ENCODE assay signal across 21 cellular contexts in the genomic region with DNA sequence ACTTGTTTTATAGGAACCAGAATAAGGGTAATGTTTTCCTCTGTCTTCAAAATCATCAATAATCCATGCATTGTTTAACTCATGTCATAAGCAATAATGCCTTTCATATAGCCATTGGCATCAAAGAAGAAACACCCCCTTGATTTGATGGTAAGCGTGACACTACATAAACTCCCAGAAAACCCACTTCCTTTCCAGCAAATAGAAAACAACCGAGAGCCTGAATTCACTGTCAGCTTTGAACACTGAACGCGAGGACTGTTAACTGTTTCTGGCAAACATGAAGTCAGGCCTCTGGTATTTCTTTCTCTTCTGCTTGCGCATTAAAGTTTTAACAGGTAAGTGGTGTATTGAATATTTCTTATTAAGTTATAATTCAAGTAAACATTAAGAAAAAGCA. TPM values are rescaled to one million over a fixed set of nuclear protein-coding genes. Genes with fewer than 3 reads are reported as not detected.
A peak's percentile ranks its signal among the peaks of the same experiment; 100 is the strongest.
DNase-seq lines count a peak whose midpoint lies in the region; ATAC-seq and TF ChIP-seq lines count a peak whose summit lies in the region.
"Had no signal": no experiment of that assay in that cellular context is flagged by ENCODE, and none has a peak within 500 bp of the region (broad histone marks: within the 10 kb centered on the region; RNA-seq: fewer than 3 reads in every experiment).

A gene with protein sequence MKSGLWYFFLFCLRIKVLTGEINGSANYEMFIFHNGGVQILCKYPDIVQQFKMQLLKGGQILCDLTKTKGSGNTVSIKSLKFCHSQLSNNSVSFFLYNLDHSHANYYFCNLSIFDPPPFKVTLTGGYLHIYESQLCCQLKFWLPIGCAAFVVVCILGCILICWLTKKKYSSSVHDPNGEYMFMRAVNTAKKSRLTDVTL (plus strand): TSS at position 229 of the 400 bp plus-strand sequence. CDS start 52 bp downstream, at position 281.

- in situ Hi-C loops in SK-MEL-5 (cut with HindIII; ENCODE audit: low pct_unique_long_range_greater_than_20kb, low sequenced_read_pairs) = no loop called here

- no peaks in the 10 kb centered on the region for H3K27me3 ChIP-seq in DND-41 (ENCODE audit: insufficient read depth, low read length, poor library complexity)
- H3K27me3 ChIP-seq in naive thymus-derived CD4-positive, alpha-beta T cell (ENCODE audit: control insufficient read depth in 2 of 2, insufficient read depth in 2 of 2, low read length in 2 of 2) = no peaks in the 10 kb centered on the region
- no peaks in the 10 kb centered on the region for H3K27me3 ChIP-seq in foreskin keratinocyte
- H3K27me3 ChIP-seq: heart left ventricle, upper lobe of left lung had no signal

- CTCF ChIA-PET in activated naive CD4-positive, alpha-beta T cell treated with anti-CD3 and anti-CD28 coated beads for 36 hours (lab: Charles Lee) = interaction anchor here (1.2 kb wide), 1 partner anchor 68 kb away, joined by 4 read pairs; no protein-coding TSS in a partner anchor
- CTCF ChIA-PET in naive thymus-derived CD4-positive, alpha-beta T cell (lab: Charles Lee) = no interaction called here

- H3K4me1 ChIP-seq in DND-41 (ENCODE audit: insufficient read depth, low read length) = peaks cover 86% of the 10 kb centered on the region
- H3K4me1 ChIP-seq in naive thymus-derived CD4-positive, alpha-beta T cell (ENCODE audit: control insufficient read depth in 2 of 2, insufficient read depth in 2 of 2, low read length in 2 of 2) = peaks cover 45 to 46% of the 10 kb centered on the region in 2 donors
- H3K4me1 ChIP-seq in foreskin keratinocyte = peaks cover 4% of the 10 kb centered on the region
- H3K4me1 ChIP-seq: upper lobe of left lung had no signal

- DNase-seq in DND-41 (peak; percentile 75), SK-MEL-5 (ENCODE audit: low read depth, low spot score) (peak; percentile 66), RKO (ENCODE audit: low spot score) (no peak), progenitor cell of endocrine pancreas (ENCODE audit: low spot score, unreplicated experiment) (no peak), foreskin keratinocyte (no peak)
- DNase-seq in activated naive CD4-positive, alpha-beta T cell treated with anti-CD3 and anti-CD28 coated beads for 36 hours = peak; percentile 79
- DNase-seq in naive thymus-derived CD4-positive, alpha-beta T cell = peak in 7 of 9 donors; percentile 65 to 83 (median 76)
- DNase-seq: activated CD8-positive, alpha-beta memory T cell treated with anti-CD3 and anti-CD28 coated beads for 24 hours; C1 segment of cervical spinal cord; cortex of kidney; EL; heart left ventricle; kidney glomerular epithelial cell; NCI-H187 treated with DMSO at 0.1 percent for 48 hours; NCI-H526; posterior cingulate gyrus; RPMI8226; upper lobe of left lung had no signal

- H3K79me2 ChIP-seq in DND-41 (ENCODE audit: insufficient read depth, low read length) = peaks cover 62% of the 10 kb centered on the region

- H3K9ac ChIP-seq in DND-41 (ENCODE audit: low read depth, low read length) = peak within 1 kb of the TSS; percentile 71

- H3K4me1 Mint-ChIP-seq in activated naive CD4-positive, alpha-beta T cell treated with anti-CD3 and anti-CD28 coated beads for 36 hours (ENCODE audit: low read depth) = peaks cover 55% of the 10 kb centered on the region
- H3K4me1 Mint-ChIP-seq in naive thymus-derived CD4-positive, alpha-beta T cell = peaks cover 40 to 72% (median 57%) of the 10 kb centered on the region in 7 donors
- H3K4me1 Mint-ChIP-seq in progenitor cell of endocrine pancreas (ENCODE audit: low read depth) = no peaks in the 10 kb centered on the region

- peaks cover 13% of the 10 kb centered on the region for H3K36me3 ChIP-seq in DND-41 (ENCODE audit: insufficient read depth, low read length)
- H3K36me3 ChIP-seq in naive thymus-derived CD4-positive, alpha-beta T cell (ENCODE audit: control insufficient read depth in 2 of 3, insufficient read depth in 3 of 3, low read length in 3 of 3) = no peaks in the 10 kb centered on the region
- H3K36me3 ChIP-seq: heart left ventricle, upper lobe of left lung had no signal

- TF ChIP-seq CTCF in DND-41 (IDR thresholded peaks at IDR 0.05; ENCODE audit: borderline replicate concordance, extremely low read depth, low read length, poor library complexity, severe bottlenecking) (no peak), progenitor cell of endocrine pancreas (IDR thresholded peaks at IDR 0.05; ENCODE audit: unreplicated experiment) (no peak), foreskin keratinocyte (conservative IDR thresholded peaks at IDR 0.05) (no peak)

- H3K4me3 ChIP-seq in DND-41 (ENCODE audit: low read depth in 1 of 2, low read length in 2 of 2) = peak within 1 kb of the TSS; percentile 56 to 71
- peak within 1 kb of the TSS; percentile 80 for H3K4me3 ChIP-seq in naive thymus-derived CD4-positive, alpha-beta T cell (ENCODE audit: low read length)

- H4K20me1 ChIP-seq in DND-41 (ENCODE audit: insufficient read depth, low read length) = peaks cover 17% of the 10 kb centered on the region; the same call in 1 of the 2 replicates

- no peaks in the 10 kb centered on the region for H3K27me3 Mint-ChIP-seq in activated naive CD4-positive, alpha-beta T cell treated with anti-CD3 and anti-CD28 coated beads for 36 hours (ENCODE audit: low read depth)
- no peaks in the 10 kb centered on the region for H3K27me3 Mint-ChIP-seq in naive thymus-derived CD4-positive, alpha-beta T cell
- H3K27me3 Mint-ChIP-seq in progenitor cell of endocrine pancreas = peaks cover 5% of the 10 kb centered on the region

- peak within 1 kb of the TSS; percentile 10; the same call in 1 of the 2 replicates for H2AFZ ChIP-seq in DND-41 (ENCODE audit: low read depth, low read length)

- no peaks in the 10 kb centered on the region for H3K9me3 ChIP-seq in DND-41 (ENCODE audit: insufficient read depth, low read length, severe bottlenecking)
- H3K9me3 ChIP-seq in naive thymus-derived CD4-positive, alpha-beta T cell (ENCODE audit: control insufficient read depth in 2 of 3, low read length in 3 of 3) = no peaks in the 10 kb centered on the region
- H3K9me3 ChIP-seq: heart left ventricle, upper lobe of left lung had no signal

- intact Hi-C loops in activated naive CD4-positive, alpha-beta T cell treated with anti-CD3 and anti-CD28 coated beads for 36 hours (cut with micrococcal nuclease) = loop anchor here (1.0 to 10.0 kb wide), 3 partner anchors 226 to 1299 kb away; no protein-coding TSS in a partner anchor
- intact Hi-C loops in naive thymus-derived CD4-positive, alpha-beta T cell (cut with micrococcal nuclease) = loop anchor here (1.0 to 10.0 kb wide), 11 partner anchors 14 to 1562 kb away; partner anchors contain the start of genes CD28 (in 2 of the 2), BMPR2 (in 1 of the 2), CARF (in 1 of the 2) and CYP20A1 (in 1 of the 2)

- peak within 1 kb of the TSS; percentile 71 for H3K4me2 ChIP-seq in DND-41 (ENCODE audit: insufficient read depth, low read length)

- POLR2A ChIA-PET in naive thymus-derived CD4-positive, alpha-beta T cell (lab: Charles Lee) = interaction anchor here (0.9 to 5.8 kb wide), 3 partner anchors 13 to 229 kb away, joined by 3 to 37 read pairs (median 4); no protein-coding TSS in a partner anchor

- H3K9me3 Mint-ChIP-seq in activated naive CD4-positive, alpha-beta T cell treated with anti-CD3 and anti-CD28 coated beads for 36 hours = no peaks in the 10 kb centered on the region
- H3K9me3 Mint-ChIP-seq in naive thymus-derived CD4-positive, alpha-beta T cell = peaks cover 0 to 4% (median 0%) of the 10 kb centered on the region in 11 donors
- H3K9me3 Mint-ChIP-seq in progenitor cell of endocrine pancreas (ENCODE audit: low read depth) = peaks cover 6% of the 10 kb centered on the region

- peak within 1 kb of the TSS; percentile 96 for H3K27ac Mint-ChIP-seq in activated naive CD4-positive, alpha-beta T cell treated with anti-CD3 and anti-CD28 coated beads for 36 hours
- peak within 1 kb of the TSS; percentile 83 to 98 (median 93) for H3K27ac Mint-ChIP-seq in naive thymus-derived CD4-positive, alpha-beta T cell
- no peak within 1 kb of the TSS for H3K27ac Mint-ChIP-seq in progenitor cell of endocrine pancreas

- H3K36me3 Mint-ChIP-seq in activated naive CD4-positive, alpha-beta T cell treated with anti-CD3 and anti-CD28 coated beads for 36 hours (ENCODE audit: low read depth) = peaks cover 61% of the 10 kb centered on the region
- peaks cover 9 to 47% (median 11%) of the 10 kb centered on the region in 5 donors for H3K36me3 Mint-ChIP-seq in naive thymus-derived CD4-positive, alpha-beta T cell
- H3K36me3 Mint-ChIP-seq in progenitor cell of endocrine pancreas (ENCODE audit: insufficient read depth) = no peaks in the 10 kb centered on the region

- peak within 1 kb of the TSS; percentile 92 for H3K4me3 Mint-ChIP-seq in activated naive CD4-positive, alpha-beta T cell treated with anti-CD3 and anti-CD28 coated beads for 36 hours
- H3K4me3 Mint-ChIP-seq in naive thymus-derived CD4-positive, alpha-beta T cell = peak within 1 kb of the TSS; percentile 89 to 99 (median 94)
- H3K4me3 Mint-ChIP-seq in progenitor cell of endocrine pancreas (ENCODE audit: low read depth) = no peak within 1 kb of the TSS

- peak; percentile 76 for ATAC-seq in DND-41 (ENCODE audit: insufficient read depth, low read depth)
- peak; percentile 80 for ATAC-seq in naive thymus-derived CD4-positive, alpha-beta T cell
- ATAC-seq in GM21381 (IDR thresholded peaks at IDR 0.05; ENCODE audit: unreplicated experiment) = no peak
- no peak for ATAC-seq in foreskin keratinocyte
- ATAC-seq: esophagus mucosa, heart left ventricle had no signal

- peak within 1 kb of the TSS; percentile 96 for H3K27ac ChIP-seq in DND-41 (ENCODE audit: low read length)
- H3K27ac ChIP-seq in naive thymus-derived CD4-positive, alpha-beta T cell (ENCODE audit: low read depth, low read length) = peak within 1 kb of the TSS; percentile 87
- H3K27ac ChIP-seq in foreskin keratinocyte = no peak within 1 kb of the TSS

RNA-seq across cellular contexts. Expression of the gene that starts here (rescaled TPM):
- 1.7 and 2.1 TPM in 2 replicates for total RNA-seq in SK-MEL-5 (2014; rRNA removed; shearing (Covaris generic))
- polyA plus RNA-seq in SK-MEL-5 (2015; cell fraction: cytosol; rRNA removed) = 1.4 and 1.9 TPM in 2 replicates
- polyA plus RNA-seq in SK-MEL-5 (2015; cell fraction: nucleus; rRNA removed) = 1.8 and 2.1 TPM in 2 replicates
- total RNA-seq in activated naive CD4-positive, alpha-beta T cell treated with anti-CD3 and anti-CD28 coated beads for 36 hours = 100 to 1,000 TPM; 197 to 211 TPM
- total RNA-seq in naive thymus-derived CD4-positive, alpha-beta T cell = 10 to 100 TPM; 26.2 to 54.9 (median 50.2) TPM
- polyA plus RNA-seq in naive thymus-derived CD4-positive, alpha-beta T cell = 10 to 100 TPM; 22.4 to 25.4 TPM
- not detected in 2 replicates for total RNA-seq in progenitor cell of endocrine pancreas
- not detected in 2 replicates for total RNA-seq in foreskin keratinocyte
- polyA plus RNA-seq in foreskin keratinocyte = not detected in 2 replicates
- total RNA-seq: astrocyte, esophagus mucosa had no signal

Comparison
In these comparisons a context has a peak if more than half of its experiments do, and no peak if none do; other contexts are left out.
1. RNA of the gene that starts here (polyA plus RNA-seq): 22.4 to 25.4 TPM in naive thymus-derived CD4-positive, alpha-beta T cell; not detected in foreskin keratinocyte; every median in the first group is over 10 times any median in the second.
2. ATAC-seq: peak in DND-41 (single experiment) and naive thymus-derived CD4-positive, alpha-beta T cell (single experiment); none in GM21381 (single experiment) and foreskin keratinocyte (single experiment).
3. DNase-seq: peak in DND-41 (single experiment), SK-MEL-5 (single experiment), activated naive CD4-positive, alpha-beta T cell treated with anti-CD3 and anti-CD28 coated beads for 36 hours (single experiment) and naive thymus-derived CD4-positive, alpha-beta T cell (7 of 9); none in RKO (single experiment), progenitor cell of endocrine pancreas (single experiment) and foreskin keratinocyte (0 of 2).